ENCODE assay signal across 13 cellular contexts in genomic region chr13:97122381-97122996, GRCh38.
DNase-seq lines count a peak whose midpoint lies in the region; ATAC-seq, FAIRE-seq and TF ChIP-seq lines count a peak whose summit lies in the region.
"Had no signal": no experiment of that assay in that cellular context is flagged by ENCODE, and none has a peak within 500 bp of the region (broad histone marks: within the 10 kb centered on the region; RNA-seq: fewer than 3 reads in every experiment).

No MANE protein-coding gene starts in this region.

- peak; percentile 84 for DNase-seq in MCF 10A (ENCODE audit: unreplicated experiment)
- no peak for DNase-seq in breast epithelium (ENCODE audit: low spot score in 2 of 2)
- peak; percentile 85 for DNase-seq in amniotic epithelial cell (ENCODE audit: low read depth)
- DNase-seq in foreskin keratinocyte: peak; percentile 82 to 91
- DNase-seq in stimulated activated CD4-positive, alpha-beta T cell treated with anti-CD3 and anti-CD28 coated beads, Interleukin-2, amount 100 ng/mL, for 24 hours: no peak
- no peak for DNase-seq in GM19239 (ENCODE audit: insufficient read length, low spot score)
- no peak for DNase-seq in superior temporal gyrus (ENCODE audit: extremely low spot score)
- DNase-seq: AML-193; effector memory CD4-positive, alpha-beta T cell; MG63 had no signal

- no TSS peak for BruUV-seq in MCF 10A (replicated peaks; lab: Mats Ljungman, UMichigan)

- CTCF ChIA-PET in MCF 10A (lab: Yijun Ruan, JAX): interaction anchor here (0.7 to 5.4 kb wide), 7 partner anchors 12 to 133 kb away, joined by 3 to 77 read pairs (median 3); partner anchors contain the start of gene MBNL2

- H3K9me3 Mint-ChIP-seq in MCF 10A (ENCODE audit: unreplicated experiment): no peaks in the 10 kb centered on the region
- H3K9me3 Mint-ChIP-seq: activated naive CD4-positive, alpha-beta T cell treated with anti-CD3 and anti-CD28 coated beads, Interleukin-2, amount 50 U/mL, for 24 hours; stimulated activated memory B cell treated with anti-CD40 and anti-IgM and Interleukin-4, amounts not matched to agents 10 μg/mL and 1 μg/mL and 100 μg/mL, for 72 hours had no signal

- H3K27me3 ChIP-seq in breast epithelium (no peaks in the 10 kb centered on the region), foreskin keratinocyte (no peaks in the 10 kb centered on the region)
- H3K27me3 ChIP-seq: MG63 had no signal

- intact Hi-C loops in MCF 10A (cut with micrococcal nuclease): no loop called here
- intact Hi-C loops in breast epithelium (cut with DNase I; ENCODE audit: low total_unique reads): no loop called here

- TF ChIP-seq POLR2A in breast epithelium (IDR thresholded peaks at IDR 0.05): no peak

- no peaks in the 10 kb centered on the region for H3K27me3 Mint-ChIP-seq in MCF 10A (ENCODE audit: insufficient read depth, unreplicated experiment)

- H3K36me3 Mint-ChIP-seq in MCF 10A (ENCODE audit: insufficient read depth, unreplicated experiment): no peaks in the 10 kb centered on the region
- H3K36me3 Mint-ChIP-seq: activated naive CD4-positive, alpha-beta T cell treated with anti-CD3 and anti-CD28 coated beads, Interleukin-2, amount 50 U/mL, for 24 hours; stimulated activated memory B cell treated with anti-CD40 and anti-IgM and Interleukin-4, amounts not matched to agents 10 μg/mL and 1 μg/mL and 100 μg/mL, for 72 hours had no signal

- H3K4me1 ChIP-seq in breast epithelium (peaks cover 0 to 6% of the 10 kb centered on the region in 2 donors), foreskin keratinocyte (peaks cover 37% of the 10 kb centered on the region)

- H3K4me1 Mint-ChIP-seq in MCF 10A (ENCODE audit: insufficient read depth, unreplicated experiment): peaks cover 45% of the 10 kb centered on the region
- H3K4me1 Mint-ChIP-seq: activated naive CD4-positive, alpha-beta T cell treated with anti-CD3 and anti-CD28 coated beads, Interleukin-2, amount 50 U/mL, for 24 hours had no signal

- H3K36me3 ChIP-seq in breast epithelium: no peaks in the 10 kb centered on the region
- H3K36me3 ChIP-seq: MG63 had no signal

- H3K27ac ChIP-seq in breast epithelium (no peak overlapping the region), foreskin keratinocyte (peak overlapping the region; percentile 73)

- POLR2A ChIA-PET in MCF 10A (lab: Yijun Ruan, JAX): interaction anchor here (0.9 to 1.6 kb wide), 4 partner anchors 19 to 263 kb away, joined by 3 to 5 read pairs (median 4); partner anchors contain the start of gene MBNL2

- TF ChIP-seq CTCF in MCF 10A (IDR thresholded peaks at IDR 0.05; ENCODE audit: unreplicated experiment): no peak
- no peak for TF ChIP-seq CTCF in breast epithelium (IDR thresholded peaks at IDR 0.05)
- TF ChIP-seq CTCF in foreskin keratinocyte (conservative IDR thresholded peaks at IDR 0.05): no peak

- FAIRE-seq in GM19239 (lab: Jason Lieb, UNC): no peak

- ATAC-seq in foreskin keratinocyte (peak; percentile 53), HG03139 (IDR thresholded peaks at IDR 0.05; ENCODE audit: unreplicated experiment) (no peak)
- ATAC-seq: stimulated activated memory B cell treated with anti-CD40 and anti-IgM and Interleukin-4, amounts not matched to agents 10 μg/mL and 1 μg/mL and 100 μg/mL, for 72 hours had no signal

- no peaks in the 10 kb centered on the region for H3K9me3 ChIP-seq in breast epithelium
- H3K9me3 ChIP-seq: MG63 had no signal

- no peak overlapping the region for H3K4me3 Mint-ChIP-seq in MCF 10A (ENCODE audit: unreplicated experiment)
- H3K4me3 Mint-ChIP-seq: activated naive CD4-positive, alpha-beta T cell treated with anti-CD3 and anti-CD28 coated beads, Interleukin-2, amount 50 U/mL, for 24 hours; stimulated activated memory B cell treated with anti-CD40 and anti-IgM and Interleukin-4, amounts not matched to agents 10 μg/mL and 1 μg/mL and 100 μg/mL, for 72 hours had no signal

- H3K4me3 ChIP-seq in breast epithelium: no peak overlapping the region
- H3K4me3 ChIP-seq: MG63 had no signal

- no peak overlapping the region for H3K27ac Mint-ChIP-seq in MCF 10A (ENCODE audit: low read depth, unreplicated experiment)
- H3K27ac Mint-ChIP-seq: activated naive CD4-positive, alpha-beta T cell treated with anti-CD3 and anti-CD28 coated beads, Interleukin-2, amount 50 U/mL, for 24 hours; stimulated activated memory B cell treated with anti-CD40 and anti-IgM and Interleukin-4, amounts not matched to agents 10 μg/mL and 1 μg/mL and 100 μg/mL, for 72 hours had no signal

Comparison
In these comparisons a context has a peak if more than half of its experiments do, and no peak if none do; other contexts are left out.
1. DNase-seq: peak in MCF 10A (single experiment), amniotic epithelial cell (single experiment) and foreskin keratinocyte (2 of 2); none in breast epithelium (0 of 2), stimulated activated CD4-positive, alpha-beta T cell treated with anti-CD3 and anti-CD28 coated beads, Interleukin-2, amount 100 ng/mL, for 24 hours (0 of 2), GM19239 (single experiment) and superior temporal gyrus (single experiment).